ENCODE assay signal across 9 cellular contexts in the genomic region with DNA sequence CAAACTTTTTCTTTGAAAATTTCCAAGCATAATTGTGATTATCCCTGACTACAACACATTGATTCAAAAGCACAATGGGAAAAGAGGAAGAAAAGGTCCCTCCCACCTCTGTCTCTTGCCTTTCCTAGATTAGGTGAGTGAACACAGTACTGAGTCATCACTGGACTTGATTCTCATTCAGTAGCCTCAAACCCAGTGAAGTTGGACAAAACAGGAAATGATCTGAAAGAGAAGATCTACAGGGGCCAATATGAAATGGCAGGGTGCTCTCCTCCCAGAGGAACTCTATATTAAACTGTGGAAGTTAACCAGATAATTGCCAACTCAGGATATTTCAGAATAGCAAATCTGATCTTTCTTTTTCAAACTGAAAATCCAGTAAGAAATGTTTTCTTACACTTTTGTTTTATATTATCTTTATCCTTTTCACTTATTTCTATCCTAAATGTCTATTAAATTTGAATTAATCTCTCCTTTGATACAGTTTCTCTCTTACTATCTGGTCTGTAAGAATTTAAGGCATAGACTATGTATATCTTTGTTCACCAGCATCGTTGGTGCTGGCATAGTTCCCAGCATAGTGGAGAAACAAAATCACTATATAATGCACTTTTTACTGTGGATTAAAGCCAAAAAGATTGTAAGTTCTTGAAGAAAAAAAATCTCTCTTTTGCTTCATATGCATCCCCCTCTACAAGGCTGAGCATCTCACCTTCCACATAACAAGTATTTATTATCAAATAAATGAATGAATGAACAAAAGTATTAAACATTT. TPM values are rescaled to one million over a fixed set of nuclear protein-coding genes. Genes with fewer than 3 reads are reported as not detected.
DNase-seq lines count a peak whose midpoint lies in the region; ATAC-seq and TF ChIP-seq lines count a peak whose summit lies in the region.
"Had no signal": no experiment of that assay in that cellular context is flagged by ENCODE, and none has a peak within 500 bp of the region (broad histone marks: within the 10 kb centered on the region; RNA-seq: fewer than 3 reads in every experiment).

No MANE protein-coding gene starts in this region.

- H3F3A ChIP-seq in MM.1S (ENCODE audit: insufficient read depth, low read length) = 0 out of 2 replicates have a peak, but pooled peaks cover 5% of the 10 kb centered on the region

- H3K9me2 ChIP-seq in MM.1S (replicated peaks; ENCODE audit: insufficient read depth, low read length) = no peaks in the 10 kb centered on the region

- H3K4me3 ChIP-seq in MM.1S (ENCODE audit: low read length) = no peak overlapping the region
- H3K4me3 ChIP-seq in epithelial cell of esophagus (ENCODE audit: low read length) = no peak overlapping the region
- H3K4me3 ChIP-seq in ovary = no peak overlapping the region

- intact Hi-C loops in ovary (cut with DNase I) = no loop called here

- no peak overlapping the region for H3K9ac ChIP-seq in MM.1S (ENCODE audit: low read length)

- DNase-seq in MM.1S (peak; percentile 19), epithelial cell of esophagus (ENCODE audit: low read depth) (peak; percentile 11), NCI-H524 (lab: John Stamatoyannopoulos, UW) (no peak), left lobe of liver (ENCODE audit: low spot score) (no peak), ovary (no peak), NCI-H345 treated with DMSO at 0.1 percent for 48 hours (lab: John Stamatoyannopoulos, UW; ENCODE audit: unreplicated experiment) (no peak)

- no peak overlapping the region for H3K27ac ChIP-seq in MM.1S (ENCODE audit: low read length)
- no peak overlapping the region for H3K27ac ChIP-seq in ovary
- H3K27ac ChIP-seq: HL-60 had no signal

- no peak for TF ChIP-seq CTCF in MM.1S (IDR thresholded peaks at IDR 0.05; ENCODE audit: low read length)
- TF ChIP-seq CTCF in epithelial cell of esophagus (IDR thresholded peaks at IDR 0.05; ENCODE audit: insufficient read depth, low read depth, low read length, missing control alignments) = no peak
- TF ChIP-seq CTCF in ovary (IDR thresholded peaks at IDR 0.05) = no peak

- peaks cover 13% of the 10 kb centered on the region for H3K4me1 ChIP-seq in MM.1S (ENCODE audit: low read length)
- no peaks in the 10 kb centered on the region for H3K4me1 ChIP-seq in ovary (ENCODE audit: insufficient read depth)

- H2AFZ ChIP-seq in MM.1S (ENCODE audit: low read length) = no peak overlapping the region; the same call in 1 of the 2 replicates

- peak; percentile 61 for ATAC-seq in GM18505 (IDR thresholded peaks at IDR 0.05; ENCODE audit: unreplicated experiment)
- peak; percentile 58 for ATAC-seq in GM21786 (IDR thresholded peaks at IDR 0.05; ENCODE audit: unreplicated experiment)
- no peak for ATAC-seq in left lobe of liver

- no peaks in the 10 kb centered on the region for H3K27me3 ChIP-seq in MM.1S (replicated peaks; ENCODE audit: insufficient read depth, low read length)
- H3K27me3 ChIP-seq in ovary = no peaks in the 10 kb centered on the region

- WGBS in ovary, 3 donors = 0 to 2% (median 0%) methylated on average over 1 of the region's 1 CpG

- H3K4me2 ChIP-seq in MM.1S (ENCODE audit: low read depth, low read length) = no peak overlapping the region

- H3K36me3 ChIP-seq in MM.1S (replicated peaks; ENCODE audit: insufficient read depth, low read length) = no peaks in the 10 kb centered on the region
- no peaks in the 10 kb centered on the region for H3K36me3 ChIP-seq in ovary

- H3K9me3 ChIP-seq in MM.1S (replicated peaks; ENCODE audit: insufficient read depth, low read length) (no peaks in the 10 kb centered on the region), ovary (no peaks in the 10 kb centered on the region)

- TF ChIP-seq EP300 in ovary (IDR thresholded peaks at IDR 0.05) = no peak

- no peak for TF ChIP-seq POLR2A in GM18505 (IDR thresholded peaks at IDR 0.05; ENCODE audit: borderline replicate concordance, extremely low read depth, insufficient read depth, insufficient read length)
- no peak for TF ChIP-seq POLR2A in ovary (IDR thresholded peaks at IDR 0.05)

- H3K79me2 ChIP-seq in MM.1S (ENCODE audit: low read length) = no peaks in the 10 kb centered on the region

- H4K20me1 ChIP-seq in MM.1S (ENCODE audit: insufficient read depth, low read length) = no peaks in the 10 kb centered on the region

RNA-seq across cellular contexts. Expression of a gene that starts 41.4 kb away (rescaled TPM):
- total RNA-seq in left lobe of liver = 2.8 TPM
- 1 to 10 TPM; 1.8 to 7.5 (median 3.3) TPM for total RNA-seq in ovary
- 1 to 10 TPM in 1 of 2 donors, under 1 TPM in 1; 0.59 to 6.5 TPM for polyA plus RNA-seq in ovary

Comparison
In these comparisons a context has a peak if more than half of its experiments do, and no peak if none do; other contexts are left out.
1. DNase-seq: peak in MM.1S (single experiment) and epithelial cell of esophagus (single experiment); none in NCI-H524 (0 of 2), left lobe of liver (single experiment), ovary (0 of 5) and NCI-H345 treated with DMSO at 0.1 percent for 48 hours (single experiment).